14 cellular contexts compared by ENCODE assay signal in the genomic region with DNA sequence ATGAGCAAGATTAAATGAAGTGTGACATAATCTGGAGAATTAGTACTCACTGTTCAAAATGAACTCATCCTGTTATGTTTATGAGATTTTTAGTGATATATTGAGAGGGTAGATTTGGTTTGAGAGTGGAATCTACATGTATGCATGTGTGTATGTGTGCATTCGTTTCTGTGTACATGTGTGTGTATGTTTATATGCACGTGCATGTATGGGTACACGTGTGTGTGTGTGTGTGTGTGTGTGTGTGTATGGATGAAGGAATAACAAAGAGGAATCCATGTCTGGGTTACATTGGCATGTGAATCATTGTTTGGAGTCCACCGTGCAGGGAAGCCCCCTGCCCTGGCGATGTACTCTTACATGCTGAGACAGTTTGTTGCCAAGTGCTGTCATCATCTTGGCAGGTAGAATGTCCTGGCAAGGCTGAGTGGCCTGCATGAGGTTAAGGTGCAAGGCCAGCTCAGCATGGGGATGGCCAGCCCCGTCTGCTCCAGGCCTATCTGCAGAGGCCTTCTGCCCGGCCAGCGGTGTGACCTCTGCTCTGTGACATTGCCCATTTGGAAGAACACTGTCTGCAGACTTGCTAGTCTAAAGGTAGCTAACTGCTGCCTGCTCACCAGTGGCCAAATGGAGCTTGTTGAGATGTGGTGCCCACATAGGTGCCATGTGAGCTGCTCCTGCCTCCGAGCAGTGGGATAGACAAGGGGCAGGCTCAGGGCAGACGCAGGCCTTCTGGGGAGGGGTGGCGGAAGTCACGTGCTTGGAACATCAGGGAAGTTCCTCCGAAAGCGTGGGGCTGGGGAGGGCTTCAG.
DNase-seq lines count a peak whose midpoint lies in the region; ATAC-seq and TF ChIP-seq lines count a peak whose summit lies in the region.
"Had no signal": no experiment of that assay in that cellular context is flagged by ENCODE, and none has a peak within 500 bp of the region (broad histone marks: within the 10 kb centered on the region; RNA-seq: fewer than 3 reads in every experiment).

No MANE protein-coding gene starts in this region.

- ATAC-seq in left ventricle myocardium superior (no peak), left lobe of liver (peak; percentile 92)

- H3K4me2 ChIP-seq in neural progenitor cell: no peak overlapping the region

- CTCF ChIA-PET in GM10248 (lab: Yijun Ruan, JAX): interaction anchor here (1.2 kb wide), 1 partner anchor 9 kb away, joined by 3 read pairs; no protein-coding TSS in a partner anchor

- intact Hi-C loops in cardiac septum (cut with DNase I): no loop called here
- intact Hi-C loops in left ventricle myocardium superior (cut with micrococcal nuclease): no loop called here

- no peak overlapping the region for H3K4me3 ChIP-seq in neural progenitor cell

- no peaks in the 10 kb centered on the region for H4K20me1 ChIP-seq in neural progenitor cell (ENCODE audit: low read depth)

- no peaks in the 10 kb centered on the region for H3K79me2 ChIP-seq in neural progenitor cell (ENCODE audit: low read depth)

- no peak overlapping the region for H3K4me3 Mint-ChIP-seq in neural progenitor cell
- H3K4me3 Mint-ChIP-seq: CD4-positive, CD25-positive, alpha-beta regulatory T cell; HFFc6 had no signal

- H2AFZ ChIP-seq in neural progenitor cell (replicated peaks): no peak overlapping the region

- H3F3A ChIP-seq in neural progenitor cell (ENCODE audit: low read depth): no peaks in the 10 kb centered on the region

- no peak overlapping the region for H3K9ac ChIP-seq in neural progenitor cell

- peak overlapping the region; percentile 54 for H3K27ac Mint-ChIP-seq in neural progenitor cell
- H3K27ac Mint-ChIP-seq: CD4-positive, CD25-positive, alpha-beta regulatory T cell; HFFc6 had no signal

- TF ChIP-seq CTCF in neural progenitor cell (IDR thresholded peaks at IDR 0.05) (no peak), GM10248 (IDR thresholded peaks at IDR 0.05; ENCODE audit: control extremely low read depth, extremely low read depth, low read depth, missing control alignments) (no peak)

- no peaks in the 10 kb centered on the region for H3K4me1 Mint-ChIP-seq in neural progenitor cell
- H3K4me1 Mint-ChIP-seq: CD4-positive, CD25-positive, alpha-beta regulatory T cell had no signal

- peak; percentile 33 for DNase-seq in cardiac septum (ENCODE audit: low spot score)
- no peak for DNase-seq in left ventricle myocardium superior
- peak; percentile 96 for DNase-seq in left lobe of liver (ENCODE audit: low spot score)
- no peak for DNase-seq in neural progenitor cell (ENCODE audit: low spot score)
- no peak for DNase-seq in RKO (ENCODE audit: low spot score)
- DNase-seq in NCI-H69 (lab: John Stamatoyannopoulos, UW): no peak
- no peak for DNase-seq in GM10248 (ENCODE audit: extremely low spot score)
- no peak for DNase-seq in SHP77 (lab: John Stamatoyannopoulos, UW)
- DNase-seq: CD4-positive, CD25-positive, alpha-beta regulatory T cell; DMS79; GOT3; HCEC 1CT; HFFc6 had no signal

- no peaks in the 10 kb centered on the region for H3K4me1 ChIP-seq in neural progenitor cell

- H3K27me3 Mint-ChIP-seq in neural progenitor cell (ENCODE audit: insufficient read depth, low read depth): peaks cover 10% of the 10 kb centered on the region

- H3K36me3 Mint-ChIP-seq in neural progenitor cell: no peaks in the 10 kb centered on the region

- peaks cover 6% of the 10 kb centered on the region for H3K9me3 Mint-ChIP-seq in neural progenitor cell

- peaks cover 13% of the 10 kb centered on the region for H3K27me3 ChIP-seq in neural progenitor cell

- POLR2A ChIA-PET in GM10248 (lab: Yijun Ruan, JAX): no interaction called here

- no peak overlapping the region for H3K27ac ChIP-seq in neural progenitor cell
- H3K27ac ChIP-seq: 22Rv1 had no signal

- no peaks in the 10 kb centered on the region for H3K36me3 ChIP-seq in neural progenitor cell

- no peaks in the 10 kb centered on the region for H3K9me3 ChIP-seq in neural progenitor cell (ENCODE audit: low read depth)

Comparison
In these comparisons a context has a peak if more than half of its experiments do, and no peak if none do; other contexts are left out.
1. DNase-seq: peak in cardiac septum (single experiment) and left lobe of liver (single experiment); none in left ventricle myocardium superior (single experiment), neural progenitor cell (single experiment), RKO (single experiment), NCI-H69 (single experiment), GM10248 (single experiment) and SHP77 (0 of 2).